In the genomic region with DNA sequence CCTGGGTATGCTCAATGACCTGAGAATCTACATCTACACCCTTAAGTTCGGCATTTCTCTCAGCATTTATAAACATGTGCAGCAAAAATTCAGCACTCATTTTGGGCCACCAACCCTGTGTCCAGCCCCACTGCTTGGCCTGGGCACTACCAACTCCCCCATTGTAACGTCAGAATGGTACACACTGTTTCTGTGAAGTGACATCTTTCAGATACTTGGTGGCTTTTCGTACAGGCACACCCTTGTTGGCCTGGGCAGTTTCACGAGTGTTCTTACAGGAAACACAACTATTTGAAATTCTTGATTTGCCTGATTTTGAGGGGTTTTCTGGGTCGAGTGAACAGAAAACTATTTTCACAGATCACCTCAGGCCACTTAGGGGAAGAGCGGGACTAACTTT, we compare ENCODE assay signal across 36 cellular contexts. TPM values are rescaled to one million over a fixed set of nuclear protein-coding genes. Genes with fewer than 3 reads are reported as not detected.
"Had no signal": no experiment of that assay in that cellular context is flagged by ENCODE, and none has a peak within 500 bp of the region (broad histone marks: within the 10 kb centered on the region; RNA-seq: fewer than 3 reads in every experiment).

No MANE protein-coding gene starts in this region.

- H3K4me1 Mint-ChIP-seq: activated T-helper 17 cell treated with anti-CD3 and anti-CD28 coated beads, Interleukin-2, amount 50 U/mL, for 72 hours had no signal

- ATAC-seq: activated CD8-positive, alpha-beta memory T cell treated with anti-CD3 and anti-CD28 coated beads, Interleukin-2, amount 10 ng/mL, durations not matched to agents 7 days and 5 days; activated T-helper 17 cell treated with anti-CD3 and anti-CD28 coated beads, Interleukin-2, amount 50 U/mL, for 72 hours; body of pancreas had no signal

- H3K27ac ChIP-seq: body of pancreas, breast epithelium, WERI-Rb-1 had no signal

- H3K9me3 ChIP-seq: body of pancreas, breast epithelium, MG63 had no signal

- H3K4me3 Mint-ChIP-seq: activated CD4-positive, alpha-beta memory T cell treated with anti-CD3 and anti-CD28 coated beads, Interleukin-2, amount 10 ng/mL, durations not matched to agents 7 days and 5 days; activated CD8-positive, alpha-beta memory T cell treated with anti-CD3 and anti-CD28 coated beads, Interleukin-2, amount 10 ng/mL, durations not matched to agents 7 days and 5 days; activated naive CD8-positive, alpha-beta T cell treated with anti-CD3 and anti-CD28 coated beads, Interleukin-2, amount 10 ng/mL, durations not matched to agents 7 days and 5 days; activated T-helper 17 cell treated with anti-CD3 and anti-CD28 coated beads, Interleukin-2, amount 50 U/mL, for 72 hours had no signal

- H3K4me3 ChIP-seq: body of pancreas, breast epithelium, MG63 had no signal

- DNase-seq: activated CD4-positive, alpha-beta memory T cell treated with anti-CD3 and anti-CD28 coated beads, Interleukin-2, amount 10 ng/mL, durations not matched to agents 7 days and 5 days; activated CD4-positive, alpha-beta T cell treated with anti-CD3 and anti-CD28 coated beads for 1 hour; activated CD4-positive, alpha-beta T cell treated with anti-CD3 and anti-CD28 coated beads for 48 hours; activated CD4-positive, CD25-positive, alpha-beta regulatory T cell; activated CD8-positive, alpha-beta memory T cell treated with anti-CD3 and anti-CD28 coated beads for 24 hours; activated CD8-positive, alpha-beta memory T cell treated with anti-CD3 and anti-CD28 coated beads, Interleukin-2, amount 10 ng/mL, durations not matched to agents 7 days and 5 days; activated CD8-positive, alpha-beta memory T cell treated with anti-CD3 and anti-CD28 coated beads, Interleukin-2, amount 50 U/mL, for 48 hours; activated effector memory CD4-positive, alpha-beta T cell treated with anti-CD3 and anti-CD28 coated beads, Interleukin-2, amount 50 U/mL, for 16 hours; activated naive CD4-positive, alpha-beta T cell; activated naive CD4-positive, alpha-beta T cell treated with anti-CD3 and anti-CD28 coated beads, Interleukin-2, amount 50 U/mL, for 16 hours; activated naive CD8-positive, alpha-beta T cell treated with anti-CD3 and anti-CD28 coated beads, Interleukin-2, amount 10 ng/mL, durations not matched to agents 7 days and 5 days; activated T-cell treated with anti-CD3 and anti-CD28 coated beads, Interleukin-2, amount 50 U/mL, for 48 hours; amygdala; body of pancreas; caudate nucleus; cerebellar nuclear complex; Kasumi-1; MG63; MV-4-11; NCI-H1092; NCI-H1436 treated with DMSO at 0.1 percent for 48 hours; NCI-H1694 treated with DMSO at 0.1 percent for 48 hours; NCI-H2029; NCI-H345; NCI-H524 treated with DMSO at 0.1 percent for 48 hours; NK-92 treated with Interleukin-12 subunit alpha and Interleukin-12 subunit beta, amount 100 ng/mL, for 24 hours; OCI-M1; Right ventricle myocardium superior; SW 1271; T-helper 1 cell; T1000; WERI-Rb-1 had no signal

- H3K36me3 ChIP-seq: breast epithelium, MG63, WERI-Rb-1 had no signal

- H3K36me3 Mint-ChIP-seq: activated CD8-positive, alpha-beta memory T cell treated with anti-CD3 and anti-CD28 coated beads, Interleukin-2, amount 10 ng/mL, durations not matched to agents 7 days and 5 days; activated naive CD8-positive, alpha-beta T cell treated with anti-CD3 and anti-CD28 coated beads, Interleukin-2, amount 10 ng/mL, durations not matched to agents 7 days and 5 days had no signal

- H3K27ac Mint-ChIP-seq: activated CD4-positive, alpha-beta memory T cell treated with anti-CD3 and anti-CD28 coated beads, Interleukin-2, amount 10 ng/mL, durations not matched to agents 7 days and 5 days; activated CD8-positive, alpha-beta memory T cell treated with anti-CD3 and anti-CD28 coated beads, Interleukin-2, amount 10 ng/mL, durations not matched to agents 7 days and 5 days; activated naive CD8-positive, alpha-beta T cell treated with anti-CD3 and anti-CD28 coated beads, Interleukin-2, amount 10 ng/mL, durations not matched to agents 7 days and 5 days; activated T-helper 17 cell treated with anti-CD3 and anti-CD28 coated beads, Interleukin-2, amount 50 U/mL, for 72 hours had no signal

- H3K4me1 ChIP-seq: body of pancreas, breast epithelium had no signal

- H3K27me3 ChIP-seq: body of pancreas, breast epithelium, MG63 had no signal

RNA-seq across cellular contexts. Expression of a gene that starts 46.0 kb away (rescaled TPM):
- total RNA-seq: astrocyte, body of pancreas, NCI-H460, Right ventricle myocardium superior had no signal
